9 cellular contexts compared by ENCODE assay signal in the genomic region with DNA sequence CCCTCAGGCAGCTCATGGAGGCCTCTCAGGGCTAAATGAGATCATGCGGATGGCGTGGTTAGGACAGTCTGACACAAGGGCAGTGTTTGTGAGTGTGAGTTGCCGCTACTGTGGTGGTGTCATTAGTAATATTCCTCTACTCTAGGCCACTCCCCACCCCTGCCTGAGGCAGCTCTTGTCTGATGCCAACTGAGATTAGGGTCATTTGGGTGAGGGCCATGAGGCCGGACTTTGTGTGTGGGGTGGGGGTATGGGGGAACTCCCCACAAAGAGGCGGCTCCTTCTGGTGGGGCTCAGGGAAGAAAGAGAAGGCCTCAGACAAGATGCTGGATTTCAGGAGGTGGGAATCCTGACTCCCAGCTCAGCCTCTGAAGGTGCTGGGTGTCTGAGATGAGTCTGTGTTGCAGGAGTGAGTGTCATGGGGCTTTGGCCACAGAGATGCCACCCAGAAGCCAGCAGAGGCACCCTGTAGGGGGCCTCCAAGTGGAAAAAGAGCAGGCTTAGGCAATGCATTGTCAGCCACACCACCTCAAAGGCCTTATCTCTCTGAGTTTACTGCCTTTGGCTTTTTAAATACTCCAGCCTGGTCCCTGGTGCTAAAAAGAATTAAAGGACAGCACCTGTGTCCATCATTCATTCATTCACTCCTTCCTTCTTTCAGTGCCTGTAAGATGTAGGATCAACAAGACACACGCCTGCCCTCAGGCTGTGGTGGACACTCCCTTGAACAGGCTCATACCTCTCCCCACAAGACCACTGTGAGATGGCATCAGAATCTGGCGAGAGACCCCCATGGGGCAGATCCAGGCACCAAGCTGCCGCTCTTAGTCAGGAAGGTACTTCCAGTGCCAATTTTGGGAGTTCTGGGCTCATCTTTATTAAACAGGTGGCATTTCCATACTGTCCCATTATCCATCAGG.
DNase-seq lines count a peak whose midpoint lies in the region; ATAC-seq lines count a peak whose summit lies in the region.
"Had no signal": no experiment of that assay in that cellular context is flagged by ENCODE, and none has a peak within 500 bp of the region (broad histone marks: within the 10 kb centered on the region; RNA-seq: fewer than 3 reads in every experiment).

No MANE protein-coding gene starts in this region.

- intact Hi-C loops in dendritic cell treated with granulocyte-macrophage colony-stimulating factor and Interleukin-4, amounts not matched to agents 40 ng/mL and 50 ng/mL, for 4 days (cut with micrococcal nuclease), result loop anchor here (1.0 to 2.0 kb wide), 4 partner anchors 95 to 183 kb away; no protein-coding TSS in a partner anchor

- H3K9me3 ChIP-seq in MG63, result 0 out of 2 replicates have a peak, but pooled peaks cover 6% of the 10 kb centered on the region

- H3K4me3 Mint-ChIP-seq in dendritic cell treated with granulocyte-macrophage colony-stimulating factor and Interleukin-4, amounts not matched to agents 40 ng/mL and 50 ng/mL, for 4 days, result no peak overlapping the region
- H3K4me3 Mint-ChIP-seq: CD4-positive, CD25-positive, alpha-beta regulatory T cell had no signal

- peaks cover 6% of the 10 kb centered on the region for H3K36me3 Mint-ChIP-seq in dendritic cell treated with granulocyte-macrophage colony-stimulating factor and Interleukin-4, amounts not matched to agents 40 ng/mL and 50 ng/mL, for 4 days (ENCODE audit: low read depth)
- H3K36me3 Mint-ChIP-seq: CD4-positive, CD25-positive, alpha-beta regulatory T cell had no signal

- H3K4me1 Mint-ChIP-seq in dendritic cell treated with granulocyte-macrophage colony-stimulating factor and Interleukin-4, amounts not matched to agents 40 ng/mL and 50 ng/mL, for 4 days (ENCODE audit: low read depth), result peaks cover 7% of the 10 kb centered on the region
- H3K4me1 Mint-ChIP-seq: CD4-positive, CD25-positive, alpha-beta regulatory T cell had no signal

- peaks cover 11% of the 10 kb centered on the region for H3K9me3 Mint-ChIP-seq in dendritic cell treated with granulocyte-macrophage colony-stimulating factor and Interleukin-4, amounts not matched to agents 40 ng/mL and 50 ng/mL, for 4 days

- no peaks in the 10 kb centered on the region for H3K36me3 ChIP-seq in H7 (replicated peaks; ENCODE audit: control insufficient read depth, insufficient read depth, low read length)
- no peaks in the 10 kb centered on the region for H3K36me3 ChIP-seq in MG63

- H3K27ac Mint-ChIP-seq in dendritic cell treated with granulocyte-macrophage colony-stimulating factor and Interleukin-4, amounts not matched to agents 40 ng/mL and 50 ng/mL, for 4 days, result peak overlapping the region; percentile 17
- H3K27ac Mint-ChIP-seq: CD4-positive, CD25-positive, alpha-beta regulatory T cell had no signal

- H3K4me3 ChIP-seq in H7 (ENCODE audit: insufficient read depth, low read depth, low read length), result no peak overlapping the region
- no peak overlapping the region for H3K4me3 ChIP-seq in MG63

- H3K27me3 Mint-ChIP-seq in dendritic cell treated with granulocyte-macrophage colony-stimulating factor and Interleukin-4, amounts not matched to agents 40 ng/mL and 50 ng/mL, for 4 days, result peaks cover 20% of the 10 kb centered on the region

- no peak for ATAC-seq in HG02840 (IDR thresholded peaks at IDR 0.05; ENCODE audit: low FRiP score, unreplicated experiment)

- H3K27me3 ChIP-seq in H7 (ENCODE audit: control insufficient read depth, insufficient read depth, low read length) (no peaks in the 10 kb centered on the region), MG63 (no peaks in the 10 kb centered on the region)

- DNase-seq in H7 (peak; percentile 8), OCI-M1 (lab: John Stamatoyannopoulos, UW) (peak; percentile 76), retina (peak; percentile 74), MG63 (no peak)
- DNase-seq in stimulated activated CD4-positive, alpha-beta T cell treated with anti-CD3 and anti-CD28 coated beads, Interleukin-1b, Interleukin-23, amount 100 ng/mL, for 48 hours, result no peak
- DNase-seq: stimulated activated CD4-positive, alpha-beta T cell treated with anti-CD3 and anti-CD28 coated beads, Interleukin-2, amount 100 ng/mL, for 48 hours had no signal

Comparison
In these comparisons a context has a peak if more than half of its experiments do, and no peak if none do; other contexts are left out.
1. DNase-seq: peak in H7 (single experiment), OCI-M1 (single experiment) and retina (single experiment); none in stimulated activated CD4-positive, alpha-beta T cell treated with anti-CD3 and anti-CD28 coated beads, Interleukin-1b, Interleukin-23, amount 100 ng/mL, for 48 hours (single experiment) and MG63 (single experiment).